1 cellular context compared by ENCODE assay signal in the genomic region with DNA sequence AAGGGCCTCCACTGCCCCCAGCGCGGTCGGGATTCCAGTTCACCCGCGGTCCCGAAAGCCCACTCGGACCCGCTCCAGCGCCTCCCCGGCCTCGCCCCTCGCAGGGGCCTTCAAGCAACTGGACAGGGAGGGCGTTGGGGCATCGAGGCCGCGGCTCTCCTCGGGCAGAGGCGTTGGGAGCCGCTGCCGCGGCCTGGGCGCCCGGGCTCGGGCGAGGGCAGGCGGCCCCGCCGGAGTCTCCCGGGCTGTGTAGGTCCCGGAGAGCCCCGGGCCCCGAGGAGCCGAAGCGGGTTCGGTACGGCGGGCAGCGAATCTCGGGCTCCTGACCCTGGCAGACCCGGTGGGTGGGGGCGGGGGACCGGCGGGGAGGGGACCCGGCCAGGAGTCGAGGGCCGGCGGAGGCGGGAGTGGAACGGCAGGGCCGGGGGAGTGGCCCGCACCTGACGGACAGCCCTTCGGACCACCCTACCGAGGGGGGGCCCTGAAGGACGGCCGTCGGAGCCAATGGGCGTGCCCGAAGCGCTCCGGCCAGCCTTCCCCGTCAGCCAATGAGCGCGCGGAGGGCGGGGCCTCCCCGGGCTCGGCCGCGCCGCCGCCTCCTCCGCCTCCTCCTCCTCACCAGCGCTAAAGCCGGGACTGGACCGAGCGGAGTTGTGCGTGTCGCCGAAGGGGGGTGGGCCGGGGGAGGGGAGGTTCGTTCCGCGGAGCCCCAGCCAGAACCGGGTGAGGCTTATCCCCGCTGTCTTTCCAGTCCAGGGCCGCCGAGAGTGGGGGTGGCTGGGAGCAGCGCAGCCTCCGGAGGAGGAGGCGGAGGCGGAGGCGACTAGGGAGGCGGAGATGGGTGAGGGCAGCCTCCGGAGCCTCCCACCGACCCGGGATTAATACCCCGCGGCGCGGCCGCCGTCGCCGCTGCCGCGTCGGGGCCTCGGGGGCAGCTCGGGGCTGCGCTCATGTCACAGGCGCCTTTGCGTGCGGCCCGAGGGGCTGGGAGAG.
TF ChIP-seq lines count a peak whose summit lies in the region.

A gene (plus strand): TSS at position 609 of the 993 bp plus-strand sequence. CDS start 34,346 bp downstream, outside the sequence.

TF ChIP-seq in GM12878, 131 proteins besides CTCF, POLR2A, EP300 and RAD21 (continued from another document):
- TF ChIP-seq, protein P1, sequence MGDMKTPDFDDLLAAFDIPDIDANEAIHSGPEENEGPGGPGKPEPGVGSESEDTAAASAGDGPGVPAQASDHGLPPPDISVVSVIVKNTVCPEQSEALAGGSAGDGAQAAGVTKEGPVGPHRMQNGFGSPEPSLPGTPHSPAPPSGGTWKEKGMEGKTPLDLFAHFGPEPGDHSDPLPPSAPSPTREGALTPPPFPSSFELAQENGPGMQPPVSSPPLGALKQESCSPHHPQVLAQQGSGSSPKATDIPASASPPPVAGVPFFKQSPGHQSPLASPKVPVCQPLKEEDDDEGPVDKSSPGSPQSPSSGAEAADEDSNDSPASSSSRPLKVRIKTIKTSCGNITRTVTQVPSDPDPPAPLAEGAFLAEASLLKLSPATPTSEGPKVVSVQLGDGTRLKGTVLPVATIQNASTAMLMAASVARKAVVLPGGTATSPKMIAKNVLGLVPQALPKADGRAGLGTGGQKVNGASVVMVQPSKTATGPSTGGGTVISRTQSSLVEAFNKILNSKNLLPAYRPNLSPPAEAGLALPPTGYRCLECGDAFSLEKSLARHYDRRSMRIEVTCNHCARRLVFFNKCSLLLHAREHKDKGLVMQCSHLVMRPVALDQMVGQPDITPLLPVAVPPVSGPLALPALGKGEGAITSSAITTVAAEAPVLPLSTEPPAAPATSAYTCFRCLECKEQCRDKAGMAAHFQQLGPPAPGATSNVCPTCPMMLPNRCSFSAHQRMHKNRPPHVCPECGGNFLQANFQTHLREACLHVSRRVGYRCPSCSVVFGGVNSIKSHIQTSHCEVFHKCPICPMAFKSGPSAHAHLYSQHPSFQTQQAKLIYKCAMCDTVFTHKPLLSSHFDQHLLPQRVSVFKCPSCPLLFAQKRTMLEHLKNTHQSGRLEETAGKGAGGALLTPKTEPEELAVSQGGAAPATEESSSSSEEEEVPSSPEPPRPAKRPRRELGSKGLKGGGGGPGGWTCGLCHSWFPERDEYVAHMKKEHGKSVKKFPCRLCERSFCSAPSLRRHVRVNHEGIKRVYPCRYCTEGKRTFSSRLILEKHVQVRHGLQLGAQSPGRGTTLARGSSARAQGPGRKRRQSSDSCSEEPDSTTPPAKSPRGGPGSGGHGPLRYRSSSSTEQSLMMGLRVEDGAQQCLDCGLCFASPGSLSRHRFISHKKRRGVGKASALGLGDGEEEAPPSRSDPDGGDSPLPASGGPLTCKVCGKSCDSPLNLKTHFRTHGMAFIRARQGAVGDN (IDR thresholded peaks at IDR 0.05) = peak; percentile 46
- TF ChIP-seq, protein P2, sequence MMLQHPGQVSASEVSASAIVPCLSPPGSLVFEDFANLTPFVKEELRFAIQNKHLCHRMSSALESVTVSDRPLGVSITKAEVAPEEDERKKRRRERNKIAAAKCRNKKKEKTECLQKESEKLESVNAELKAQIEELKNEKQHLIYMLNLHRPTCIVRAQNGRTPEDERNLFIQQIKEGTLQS (IDR thresholded peaks at IDR 0.05; ENCODE audit: borderline replicate concordance, extremely low read depth, low read depth, low read length) = no peak
- TF ChIP-seq ASH2L (IDR thresholded peaks at IDR 0.05; ENCODE audit: borderline replicate concordance, low read depth) (no peak), POLR2AphosphoS5 (IDR thresholded peaks at IDR 0.05; ENCODE audit: low read length) (peak; percentile 15; the same call in 1 of the 2 replicates), IKZF2 (IDR thresholded peaks at IDR 0.05) (peak in 1 of 2 experiments; percentile 31; a peak in 2 of 4 replicates), FOS (IDR thresholded peaks at IDR 0.05; ENCODE audit: borderline replicate concordance, extremely low read depth, insufficient read length) (peak; percentile 85), TAF1 (IDR thresholded peaks at IDR 0.05; ENCODE audit: borderline replicate concordance, low read depth, low read length) (0 out of 2 replicates have a peak, but pooled peaks have one; percentile 4), SRF (IDR thresholded peaks at IDR 0.05; ENCODE audit: low read depth in 2 of 2, low read length in 2 of 2) (no peak), BHLHE40 (IDR thresholded peaks at IDR 0.05; ENCODE audit: borderline replicate concordance in 1 of 2, low read depth in 2 of 2, low read length in 1 of 2) (peak in 1 of 2 experiments; percentile 7; a peak in 1 of 4 replicates), ATF7 (IDR thresholded peaks at IDR 0.05; ENCODE audit: low read depth) (0 out of 2 replicates have a peak, but pooled peaks have one; percentile 15), NFYA (IDR thresholded peaks at IDR 0.05; ENCODE audit: borderline replicate concordance, low read depth, low read length) (peak; percentile 87), SP1 (IDR thresholded peaks at IDR 0.05; ENCODE audit: low read depth, low read length) (peak; percentile 100), GATAD2B (conservative IDR thresholded peaks at IDR 0.05; ENCODE audit: low read depth) (peak; percentile 18; the same call in 1 of the 2 replicates), LARP7 (IDR thresholded peaks at IDR 0.05) (peak; percentile 7; the same call in 1 of the 2 replicates), NR2F1 (conservative IDR thresholded peaks at IDR 0.05) (peak; percentile 80), IKZF1 (conservative IDR thresholded peaks at IDR 0.05) (0 out of 2 replicates have a peak, but pooled peaks have one; percentile 41), PAX5 (IDR thresholded peaks at IDR 0.05; ENCODE audit: borderline replicate concordance, low read depth, low read length) (peak; percentile 29; the same call in 1 of the 2 replicates), MYC (IDR thresholded peaks at IDR 0.05; ENCODE audit: insufficient read depth, insufficient read length, insufficient replicate concordance, low read length, severe bottlenecking) (peak; percentile 36), CHD4 (IDR thresholded peaks at IDR 0.05) (no peak), ETV6 (conservative IDR thresholded peaks at IDR 0.05 in 1 of 2, IDR thresholded peaks at IDR 0.05 in 1 of 2; ENCODE audit: borderline replicate concordance in 1 of 2, low read depth in 1 of 2) (no peak), EGR1 (IDR thresholded peaks at IDR 0.05; ENCODE audit: borderline replicate concordance in 1 of 2, low read depth in 2 of 2, low read length in 2 of 2) (peak in 1 of 2 experiments; percentile 68; a peak in 1 of 3 replicates), CBX3 (IDR thresholded peaks at IDR 0.05; ENCODE audit: borderline replicate concordance, low read depth) (no peak), POLR2AphosphoS2 (IDR thresholded peaks at IDR 0.05; ENCODE audit: low read depth, low read length) (peak; percentile 50; the same call in 1 of the 2 replicates), NBN (IDR thresholded peaks at IDR 0.05) (peak; percentile 14; the same call in 1 of the 2 replicates), BACH1 (IDR thresholded peaks at IDR 0.05; ENCODE audit: borderline replicate concordance) (peak; percentile 51; the same call in 1 of the 2 replicates), YBX1 (IDR thresholded peaks at IDR 0.05) (no peak), CREM (IDR thresholded peaks at IDR 0.05; ENCODE audit: low read depth) (0 out of 2 replicates have a peak, but pooled peaks have one; percentile 12), NR2C2 (IDR thresholded peaks at IDR 0.05; ENCODE audit: borderline replicate concordance, control insufficient read depth, insufficient read length, low read depth) (no peak), DPF2 (IDR thresholded peaks at IDR 0.05) (peak; percentile 100), SUZ12 (IDR thresholded peaks at IDR 0.05; ENCODE audit: unreplicated experiment) (no peak), TCF7 (IDR thresholded peaks at IDR 0.05; ENCODE audit: borderline replicate concordance) (no peak)
- TF ChIP-seq, protein P3, sequence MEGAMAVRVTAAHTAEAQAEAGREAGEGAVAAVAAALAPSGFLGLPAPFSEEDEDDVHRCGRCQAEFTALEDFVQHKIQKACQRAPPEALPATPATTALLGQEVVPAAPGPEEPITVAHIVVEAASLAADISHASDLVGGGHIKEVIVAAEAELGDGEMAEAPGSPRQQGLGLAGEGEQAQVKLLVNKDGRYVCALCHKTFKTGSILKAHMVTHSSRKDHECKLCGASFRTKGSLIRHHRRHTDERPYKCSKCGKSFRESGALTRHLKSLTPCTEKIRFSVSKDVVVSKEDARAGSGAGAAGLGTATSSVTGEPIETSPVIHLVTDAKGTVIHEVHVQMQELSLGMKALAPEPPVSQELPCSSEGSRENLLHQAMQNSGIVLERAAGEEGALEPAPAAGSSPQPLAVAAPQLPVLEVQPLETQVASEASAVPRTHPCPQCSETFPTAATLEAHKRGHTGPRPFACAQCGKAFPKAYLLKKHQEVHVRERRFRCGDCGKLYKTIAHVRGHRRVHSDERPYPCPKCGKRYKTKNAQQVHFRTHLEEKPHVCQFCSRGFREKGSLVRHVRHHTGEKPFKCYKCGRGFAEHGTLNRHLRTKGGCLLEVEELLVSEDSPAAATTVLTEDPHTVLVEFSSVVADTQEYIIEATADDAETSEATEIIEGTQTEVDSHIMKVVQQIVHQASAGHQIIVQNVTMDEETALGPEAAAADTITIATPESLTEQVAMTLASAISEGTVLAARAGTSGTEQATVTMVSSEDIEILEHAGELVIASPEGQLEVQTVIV (IDR thresholded peaks at IDR 0.05; ENCODE audit: borderline replicate concordance, partially characterized antibody) = no peak
- TF ChIP-seq, protein P4, sequence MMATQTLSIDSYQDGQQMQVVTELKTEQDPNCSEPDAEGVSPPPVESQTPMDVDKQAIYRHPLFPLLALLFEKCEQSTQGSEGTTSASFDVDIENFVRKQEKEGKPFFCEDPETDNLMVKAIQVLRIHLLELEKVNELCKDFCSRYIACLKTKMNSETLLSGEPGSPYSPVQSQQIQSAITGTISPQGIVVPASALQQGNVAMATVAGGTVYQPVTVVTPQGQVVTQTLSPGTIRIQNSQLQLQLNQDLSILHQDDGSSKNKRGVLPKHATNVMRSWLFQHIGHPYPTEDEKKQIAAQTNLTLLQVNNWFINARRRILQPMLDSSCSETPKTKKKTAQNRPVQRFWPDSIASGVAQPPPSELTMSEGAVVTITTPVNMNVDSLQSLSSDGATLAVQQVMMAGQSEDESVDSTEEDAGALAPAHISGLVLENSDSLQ (IDR thresholded peaks at IDR 0.05) = peak; percentile 99
- TF ChIP-seq, protein P5, sequence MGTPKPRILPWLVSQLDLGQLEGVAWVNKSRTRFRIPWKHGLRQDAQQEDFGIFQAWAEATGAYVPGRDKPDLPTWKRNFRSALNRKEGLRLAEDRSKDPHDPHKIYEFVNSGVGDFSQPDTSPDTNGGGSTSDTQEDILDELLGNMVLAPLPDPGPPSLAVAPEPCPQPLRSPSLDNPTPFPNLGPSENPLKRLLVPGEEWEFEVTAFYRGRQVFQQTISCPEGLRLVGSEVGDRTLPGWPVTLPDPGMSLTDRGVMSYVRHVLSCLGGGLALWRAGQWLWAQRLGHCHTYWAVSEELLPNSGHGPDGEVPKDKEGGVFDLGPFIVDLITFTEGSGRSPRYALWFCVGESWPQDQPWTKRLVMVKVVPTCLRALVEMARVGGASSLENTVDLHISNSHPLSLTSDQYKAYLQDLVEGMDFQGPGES (IDR thresholded peaks at IDR 0.05) = peak; percentile 97
- TF ChIP-seq, protein P6, sequence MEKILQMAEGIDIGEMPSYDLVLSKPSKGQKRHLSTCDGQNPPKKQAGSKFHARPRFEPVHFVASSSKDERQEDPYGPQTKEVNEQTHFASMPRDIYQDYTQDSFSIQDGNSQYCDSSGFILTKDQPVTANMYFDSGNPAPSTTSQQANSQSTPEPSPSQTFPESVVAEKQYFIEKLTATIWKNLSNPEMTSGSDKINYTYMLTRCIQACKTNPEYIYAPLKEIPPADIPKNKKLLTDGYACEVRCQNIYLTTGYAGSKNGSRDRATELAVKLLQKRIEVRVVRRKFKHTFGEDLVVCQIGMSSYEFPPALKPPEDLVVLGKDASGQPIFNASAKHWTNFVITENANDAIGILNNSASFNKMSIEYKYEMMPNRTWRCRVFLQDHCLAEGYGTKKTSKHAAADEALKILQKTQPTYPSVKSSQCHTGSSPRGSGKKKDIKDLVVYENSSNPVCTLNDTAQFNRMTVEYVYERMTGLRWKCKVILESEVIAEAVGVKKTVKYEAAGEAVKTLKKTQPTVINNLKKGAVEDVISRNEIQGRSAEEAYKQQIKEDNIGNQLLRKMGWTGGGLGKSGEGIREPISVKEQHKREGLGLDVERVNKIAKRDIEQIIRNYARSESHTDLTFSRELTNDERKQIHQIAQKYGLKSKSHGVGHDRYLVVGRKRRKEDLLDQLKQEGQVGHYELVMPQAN (conservative IDR thresholded peaks at IDR 0.05) = peak; percentile 38
- TF ChIP-seq, protein P7, sequence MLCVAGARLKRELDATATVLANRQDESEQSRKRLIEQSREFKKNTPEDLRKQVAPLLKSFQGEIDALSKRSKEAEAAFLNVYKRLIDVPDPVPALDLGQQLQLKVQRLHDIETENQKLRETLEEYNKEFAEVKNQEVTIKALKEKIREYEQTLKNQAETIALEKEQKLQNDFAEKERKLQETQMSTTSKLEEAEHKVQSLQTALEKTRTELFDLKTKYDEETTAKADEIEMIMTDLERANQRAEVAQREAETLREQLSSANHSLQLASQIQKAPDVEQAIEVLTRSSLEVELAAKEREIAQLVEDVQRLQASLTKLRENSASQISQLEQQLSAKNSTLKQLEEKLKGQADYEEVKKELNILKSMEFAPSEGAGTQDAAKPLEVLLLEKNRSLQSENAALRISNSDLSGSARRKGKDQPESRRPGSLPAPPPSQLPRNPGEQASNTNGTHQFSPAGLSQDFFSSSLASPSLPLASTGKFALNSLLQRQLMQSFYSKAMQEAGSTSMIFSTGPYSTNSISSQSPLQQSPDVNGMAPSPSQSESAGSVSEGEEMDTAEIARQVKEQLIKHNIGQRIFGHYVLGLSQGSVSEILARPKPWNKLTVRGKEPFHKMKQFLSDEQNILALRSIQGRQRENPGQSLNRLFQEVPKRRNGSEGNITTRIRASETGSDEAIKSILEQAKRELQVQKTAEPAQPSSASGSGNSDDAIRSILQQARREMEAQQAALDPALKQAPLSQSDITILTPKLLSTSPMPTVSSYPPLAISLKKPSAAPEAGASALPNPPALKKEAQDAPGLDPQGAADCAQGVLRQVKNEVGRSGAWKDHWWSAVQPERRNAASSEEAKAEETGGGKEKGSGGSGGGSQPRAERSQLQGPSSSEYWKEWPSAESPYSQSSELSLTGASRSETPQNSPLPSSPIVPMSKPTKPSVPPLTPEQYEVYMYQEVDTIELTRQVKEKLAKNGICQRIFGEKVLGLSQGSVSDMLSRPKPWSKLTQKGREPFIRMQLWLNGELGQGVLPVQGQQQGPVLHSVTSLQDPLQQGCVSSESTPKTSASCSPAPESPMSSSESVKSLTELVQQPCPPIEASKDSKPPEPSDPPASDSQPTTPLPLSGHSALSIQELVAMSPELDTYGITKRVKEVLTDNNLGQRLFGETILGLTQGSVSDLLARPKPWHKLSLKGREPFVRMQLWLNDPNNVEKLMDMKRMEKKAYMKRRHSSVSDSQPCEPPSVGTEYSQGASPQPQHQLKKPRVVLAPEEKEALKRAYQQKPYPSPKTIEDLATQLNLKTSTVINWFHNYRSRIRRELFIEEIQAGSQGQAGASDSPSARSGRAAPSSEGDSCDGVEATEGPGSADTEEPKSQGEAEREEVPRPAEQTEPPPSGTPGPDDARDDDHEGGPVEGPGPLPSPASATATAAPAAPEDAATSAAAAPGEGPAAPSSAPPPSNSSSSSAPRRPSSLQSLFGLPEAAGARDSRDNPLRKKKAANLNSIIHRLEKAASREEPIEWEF (IDR thresholded peaks at IDR 0.05; ENCODE audit: insufficient replicate concordance, low read depth, low read length) = no peak
